Comparison of ENCODE assay signal across 1 cellular context in genomic region chr12:48165089-48166031, GRCh38.
TF ChIP-seq lines count a peak whose summit lies in the region.

No MANE protein-coding gene starts in this region.

TF ChIP-seq in SK-N-SH, 30 proteins besides CTCF, POLR2A, EP300 and RAD21 (continued from another document):
- no peak for TF ChIP-seq ZBTB33 (IDR thresholded peaks at IDR 0.05; ENCODE audit: borderline replicate concordance, low read depth)
- 0 out of 2 replicates have a peak, but pooled peaks have one; percentile 11 for TF ChIP-seq RCOR1 (IDR thresholded peaks at IDR 0.05; ENCODE audit: low read length)
- TF ChIP-seq RXRA (IDR thresholded peaks at IDR 0.05; ENCODE audit: borderline replicate concordance, low read depth): no peak
- no peak for TF ChIP-seq EZH2phosphoT487 (IDR thresholded peaks at IDR 0.05; ENCODE audit: borderline replicate concordance, low read depth)
- TF ChIP-seq RFX5 (IDR thresholded peaks at IDR 0.05; ENCODE audit: low read length): no peak
- no peak for TF ChIP-seq NRF1 (IDR thresholded peaks at IDR 0.05; ENCODE audit: low read depth, low read length)
- peak; percentile 65 for TF ChIP-seq SMC3 (IDR thresholded peaks at IDR 0.05; ENCODE audit: low read depth, low read length)
- no peak for TF ChIP-seq GATA2 (CRISPR knock-in tag; IDR thresholded peaks at IDR 0.05)
